In the genomic region with DNA sequence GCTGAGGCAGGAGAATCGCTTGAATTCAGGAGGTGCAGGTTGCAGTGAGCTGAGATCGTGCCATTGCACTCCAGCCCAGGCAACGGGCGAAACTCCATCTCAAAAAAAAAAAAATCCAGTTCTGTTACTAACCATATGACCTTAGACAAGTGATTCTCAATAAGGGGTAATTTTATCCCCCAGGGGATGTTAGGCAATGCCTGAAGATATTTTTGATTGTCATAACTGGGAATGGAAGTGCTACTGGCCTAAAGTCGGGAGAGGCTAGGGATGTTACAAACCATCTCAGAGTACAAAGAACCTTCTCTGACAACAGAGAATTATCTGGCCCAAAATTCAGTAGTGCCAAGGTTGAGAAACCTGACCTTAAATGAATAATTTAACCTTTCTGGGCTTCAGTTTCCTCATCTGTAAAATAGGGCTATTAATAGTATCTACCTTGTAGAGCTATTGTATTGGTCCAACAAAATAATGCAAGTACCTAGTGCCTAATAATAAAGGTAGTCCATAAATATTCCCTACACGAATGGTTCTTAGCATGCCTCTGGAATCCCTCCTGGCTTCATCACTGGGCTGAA, we compare ENCODE assay signal across 1 cellular context.
A peak's percentile ranks its signal among the peaks of the same experiment; 100 is the strongest.
TF ChIP-seq lines count a peak whose summit lies in the region.

No MANE protein-coding gene starts in this region.

TF ChIP-seq in GM12878, 131 proteins besides CTCF, POLR2A, EP300 and RAD21:
- TF ChIP-seq, protein P1, sequence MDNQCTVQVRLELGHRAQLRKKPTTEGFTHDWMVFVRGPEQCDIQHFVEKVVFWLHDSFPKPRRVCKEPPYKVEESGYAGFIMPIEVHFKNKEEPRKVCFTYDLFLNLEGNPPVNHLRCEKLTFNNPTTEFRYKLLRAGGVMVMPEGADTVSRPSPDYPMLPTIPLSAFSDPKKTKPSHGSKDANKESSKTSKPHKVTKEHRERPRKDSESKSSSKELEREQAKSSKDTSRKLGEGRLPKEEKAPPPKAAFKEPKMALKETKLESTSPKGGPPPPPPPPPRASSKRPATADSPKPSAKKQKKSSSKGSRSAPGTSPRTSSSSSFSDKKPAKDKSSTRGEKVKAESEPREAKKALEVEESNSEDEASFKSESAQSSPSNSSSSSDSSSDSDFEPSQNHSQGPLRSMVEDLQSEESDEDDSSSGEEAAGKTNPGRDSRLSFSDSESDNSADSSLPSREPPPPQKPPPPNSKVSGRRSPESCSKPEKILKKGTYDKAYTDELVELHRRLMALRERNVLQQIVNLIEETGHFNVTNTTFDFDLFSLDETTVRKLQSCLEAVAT (IDR thresholded peaks at IDR 0.05), result 0 out of 2 replicates have a peak, but pooled peaks have one; percentile 45
- TF ChIP-seq TCF12 (IDR thresholded peaks at IDR 0.05; ENCODE audit: low read depth, low read length), result no peak
